Comparison of ENCODE assay signal across 20 cellular contexts in genomic region chr11:45152740-45153595, GRCh38. TPM values are rescaled to one million over a fixed set of nuclear protein-coding genes. Genes with fewer than 3 reads are reported as not detected.
DNase-seq lines count a peak whose midpoint lies in the region; ATAC-seq and TF ChIP-seq lines count a peak whose summit lies in the region.
"Had no signal": no experiment of that assay in that cellular context is flagged by ENCODE, and none has a peak within 500 bp of the region (broad histone marks: within the 10 kb centered on the region; RNA-seq: fewer than 3 reads in every experiment).

No MANE protein-coding gene starts in this region.

- peaks cover 27% of the 10 kb centered on the region for H3K4me1 Mint-ChIP-seq in osteocyte (ENCODE audit: unreplicated experiment)
- peaks cover 11% of the 10 kb centered on the region for H3K4me1 Mint-ChIP-seq in GM23338

- no peak overlapping the region for H3K9ac ChIP-seq in BLaER1 treated with 17β-estradiol and CSF1 and Interleukin-3, amounts not matched to agents 10 nM and 100 nM

- no peaks in the 10 kb centered on the region for H3K9me2 ChIP-seq in GM23338 (ENCODE audit: insufficient read depth)

- peaks cover 12 to 59% (median 49%) of the 10 kb centered on the region in 10 experiments for H3K4me1 ChIP-seq in BLaER1 treated with 17β-estradiol and CSF1 and Interleukin-3, amounts not matched to agents 10 nM and 100 nM
- 0 out of 2 replicates have a peak, but pooled peaks cover 3% of the 10 kb centered on the region for H3K4me1 ChIP-seq in GM23338 (ENCODE audit: insufficient read depth)
- H3K4me1 ChIP-seq: HAP-1 had no signal

- no peaks in the 10 kb centered on the region for H3F3A ChIP-seq in GM23338 (replicated peaks; ENCODE audit: low read depth)

- H3K9me3 ChIP-seq in BLaER1 treated with 17β-estradiol and CSF1 and Interleukin-3, amounts not matched to agents 10 nM and 100 nM (replicated peaks in 1 of 11) = peaks cover 0 to 4% (median 0%) of the 10 kb centered on the region in 11 experiments; a peak in 1 of 22 replicates
- H3K9me3 ChIP-seq: HAP-1 had no signal

- H3K79me2 ChIP-seq in GM23338 (replicated peaks; ENCODE audit: insufficient read depth) = peaks cover 52% of the 10 kb centered on the region

- H3K4me3 Mint-ChIP-seq in osteocyte (ENCODE audit: unreplicated experiment) = no peak overlapping the region
- no peak overlapping the region for H3K4me3 Mint-ChIP-seq in GM23338
- H3K4me3 Mint-ChIP-seq: CD4-positive, CD25-positive, alpha-beta regulatory T cell had no signal

- no peak overlapping the region for H3K4me3 ChIP-seq in BLaER1 treated with 17β-estradiol and CSF1 and Interleukin-3, amounts not matched to agents 10 nM and 100 nM
- no peak overlapping the region for H3K4me3 ChIP-seq in GM23338
- H3K4me3 ChIP-seq: HAP-1 had no signal

- no peak overlapping the region for H2AFZ ChIP-seq in GM23338

- H3K27me3 ChIP-seq in BLaER1 treated with 17β-estradiol and CSF1 and Interleukin-3, amounts not matched to agents 10 nM and 100 nM = no peaks in the 10 kb centered on the region
- H3K27me3 ChIP-seq in GM23338 (ENCODE audit: insufficient read depth) = no peaks in the 10 kb centered on the region

- H3K27ac Mint-ChIP-seq in osteocyte (ENCODE audit: unreplicated experiment) (no peak overlapping the region), GM23338 (no peak overlapping the region)

- H3K27me3 Mint-ChIP-seq in osteocyte (ENCODE audit: unreplicated experiment) = no peaks in the 10 kb centered on the region
- H3K27me3 Mint-ChIP-seq in GM23338 (ENCODE audit: insufficient read depth, low read depth, poor library complexity) = peaks cover 9% of the 10 kb centered on the region

- H3K9me3 Mint-ChIP-seq in osteocyte (ENCODE audit: unreplicated experiment) (no peaks in the 10 kb centered on the region), GM23338 (peaks cover 4% of the 10 kb centered on the region; the same call in 2 of the 3 replicates)
- H3K9me3 Mint-ChIP-seq: CD4-positive, CD25-positive, alpha-beta regulatory T cell had no signal

- H3K36me3 Mint-ChIP-seq in osteocyte (ENCODE audit: unreplicated experiment) (no peaks in the 10 kb centered on the region), GM23338 (ENCODE audit: low read depth) (peaks cover 9% of the 10 kb centered on the region)

- H3K27ac ChIP-seq in BLaER1 treated with 17β-estradiol and CSF1 and Interleukin-3, amounts not matched to agents 10 nM and 100 nM = no peak overlapping the region
- H3K27ac ChIP-seq in GM23338 (ENCODE audit: low read depth) = no peak overlapping the region
- H3K27ac ChIP-seq: 22Rv1 had no signal

- DNase-seq in activated CD4-positive, CD25-positive, alpha-beta regulatory T cell treated with anti-CD3 and anti-CD28 coated beads, Interleukin-2, amount 50 U/mL, for 72 hours = peak; percentile 11
- DNase-seq in ecto neural progenitor cell (ENCODE audit: low spot score) (peak; percentile 36), osteocyte (ENCODE audit: extremely low spot score, unreplicated experiment) (peak; percentile 64), GM23338 (ENCODE audit: low spot score) (no peak), left lobe of liver (ENCODE audit: low spot score) (no peak)
- DNase-seq in NK-92 treated with Interleukin-12 subunit alpha and Interleukin-12 subunit beta, amount 100 ng/mL, for 24 hours (lab: John Stamatoyannopoulos, UW) = no peak
- DNase-seq: CD4-positive, CD25-positive, alpha-beta regulatory T cell; COR-L47; DMS 273 treated with DMSO at 0.1 percent for 48 hours; DND-41; MM.1S; NCI-H1105 treated with DMSO at 0.1 percent for 48 hours; NCI-H1694; NCI-H510A; NCI-H748 treated with DMSO at 0.1 percent for 48 hours; SHP77 treated with DMSO at 0.1 percent for 48 hours had no signal

- peak overlapping the region in 10 of 11 experiments; percentile 5 to 48 (median 30); a peak in 12 of 22 replicates for H3K4me2 ChIP-seq in BLaER1 treated with 17β-estradiol and CSF1 and Interleukin-3, amounts not matched to agents 10 nM and 100 nM
- no peak overlapping the region for H3K4me2 ChIP-seq in GM23338

- peaks cover 0 to 91% (median 60%) of the 10 kb centered on the region in 11 experiments; a peak in 18 of 22 replicates for H4K20me1 ChIP-seq in BLaER1 treated with 17β-estradiol and CSF1 and Interleukin-3, amounts not matched to agents 10 nM and 100 nM
- peaks cover 4% of the 10 kb centered on the region; the same call in 1 of the 2 replicates for H4K20me1 ChIP-seq in GM23338 (replicated peaks; ENCODE audit: insufficient read depth)

- no peak for ATAC-seq in activated CD4-positive, CD25-positive, alpha-beta regulatory T cell treated with anti-CD3 and anti-CD28 coated beads, Interleukin-2, amount 50 U/mL, for 24 hours
- ATAC-seq in GM23338 (no peak), left lobe of liver (no peak)

- H3K36me3 ChIP-seq in BLaER1 treated with 17β-estradiol and CSF1 and Interleukin-3, amounts not matched to agents 10 nM and 100 nM = no peaks in the 10 kb centered on the region
- H3K36me3 ChIP-seq in GM23338 (ENCODE audit: insufficient read depth) = no peaks in the 10 kb centered on the region
- H3K36me3 ChIP-seq: HAP-1 had no signal

- TF ChIP-seq CTCF in osteocyte (IDR thresholded peaks at IDR 0.05) (no peak), GM23338 (conservative IDR thresholded peaks at IDR 0.05; ENCODE audit: low read depth in 2 of 2) (no peak)

TF ChIP-seq in GM23338, 12 proteins besides CTCF, POLR2A, EP300 and RAD21:
- TF ChIP-seq ZNF114 (CRISPR knock-in tag; IDR thresholded peaks at IDR 0.05) (no peak), JUNB (IDR thresholded peaks at IDR 0.05; ENCODE audit: unreplicated experiment) (no peak), STAT1 (IDR thresholded peaks at IDR 0.05; ENCODE audit: unreplicated experiment) (no peak), NANOG (IDR thresholded peaks at IDR 0.05; ENCODE audit: borderline replicate concordance) (no peak), POLR2AphosphoS5 (IDR thresholded peaks at IDR 0.05; ENCODE audit: low read depth) (no peak), CREB1 (CRISPR knock-in tag; IDR thresholded peaks at IDR 0.05; ENCODE audit: low read depth) (no peak)
TF ChIP-seq in GM23338: peak in this region for 0.

RNA-seq across cellular contexts. Expression of gene PRDM11, which starts 6.5 kb away (rescaled TPM):
- 22.9 and 25.4 TPM in 2 replicates for total RNA-seq in osteocyte
- total RNA-seq in GM23338 (2014; rRNA removed; shearing (Covaris generic)) = 10.4 and 13.4 TPM in 2 replicates
- polyA plus RNA-seq in GM23338 (2016; fragmentation: Nextera tagmentation; extraction: Ambion mirVana) = 0.97 and 1.1 TPM in 2 replicates
- total RNA-seq in left lobe of liver = 3.5 TPM

Comparison
In these comparisons a context has a peak if more than half of its experiments do, and no peak if none do; other contexts are left out.
1. DNase-seq: peak in activated CD4-positive, CD25-positive, alpha-beta regulatory T cell treated with anti-CD3 and anti-CD28 coated beads, Interleukin-2, amount 50 U/mL, for 72 hours (single experiment), ecto neural progenitor cell (single experiment) and osteocyte (single experiment); none in GM23338 (single experiment), NK-92 treated with Interleukin-12 subunit alpha and Interleukin-12 subunit beta, amount 100 ng/mL, for 24 hours (single experiment) and left lobe of liver (single experiment).